Comparison of ENCODE assay signal across 31 cellular contexts in genomic region chr18:2774669-2775068, GRCh38.
"Had no signal": no experiment of that assay in that cellular context is flagged by ENCODE, and none has a peak within 500 bp of the region (broad histone marks: within the 10 kb centered on the region; RNA-seq: fewer than 3 reads in every experiment).

No MANE protein-coding gene starts in this region.

- DNase-seq: activated B cell treated with CpG ODN at 0.5 μM for 24 hours; activated CD4-positive, alpha-beta T cell treated with anti-CD3 and anti-CD28 coated beads for 4 hours; activated CD4-positive, CD25-positive, alpha-beta regulatory T cell treated with anti-CD3 and anti-CD28 coated beads, Interleukin-2, amount 50 U/mL, for 72 hours; activated CD8-positive, alpha-beta T cell treated with anti-CD3 and anti-CD28 coated beads, Interleukin-2, amount 10 ng/mL, durations not matched to agents 7 days and 5 days; activated effector memory CD4-positive, alpha-beta T cell treated with Interleukin-2 at 50 U/mL for 16 hours; activated naive CD4-positive, alpha-beta T cell; activated naive CD4-positive, alpha-beta T cell treated with anti-CD3 and anti-CD28 coated beads, Interleukin-2, amount 50 U/mL, for 16 hours; activated T-cell treated with anti-CD3 and anti-CD28 coated beads, Interleukin-2, amount 50 U/mL, for 48 hours; amniotic stem cell; aorta; MM.1S; MV-4-11; NCI-H1092; NCI-H1436 treated with DMSO at 0.1 percent for 48 hours; NCI-H1694 treated with DMSO at 0.1 percent for 48 hours; NCI-H2029; NCI-H345; NCI-H510A; NCI-H526; NCI-H748 treated with DMSO at 0.1 percent for 48 hours; NK-92 treated with Interleukin-12 subunit alpha and Interleukin-12 subunit beta, amount 100 ng/mL, for 24 hours; PC-3; Peyer's patch; RPMI8226; SIG-M5; SW 1271; T-helper 1 cell; T-helper 2 cell; T-helper 9 cell had no signal

- H3K27me3 ChIP-seq: Peyer's patch had no signal

- ATAC-seq: activated CD8-positive, alpha-beta T cell treated with anti-CD3 and anti-CD28 coated beads, Interleukin-2, amount 10 ng/mL, durations not matched to agents 7 days and 5 days; PC-3 had no signal

- H3K4me3 Mint-ChIP-seq: activated B cell treated with CpG ODN at 0.5 μM for 24 hours; activated CD8-positive, alpha-beta T cell treated with anti-CD3 and anti-CD28 coated beads, Interleukin-2, amount 10 ng/mL, durations not matched to agents 7 days and 5 days had no signal

- H3K9me3 ChIP-seq: Peyer's patch had no signal

- H3K27ac ChIP-seq: KMS-11, Peyer's patch, VCaP had no signal

- H3K4me1 ChIP-seq: Peyer's patch had no signal

- H3K9me3 Mint-ChIP-seq: activated B cell treated with CpG ODN at 0.5 μM for 24 hours had no signal

- H3K27me3 Mint-ChIP-seq: activated B cell treated with CpG ODN at 0.5 μM for 24 hours had no signal

- H3K27ac Mint-ChIP-seq: activated B cell treated with CpG ODN at 0.5 μM for 24 hours had no signal

- H3K4me3 ChIP-seq: Peyer's patch had no signal
